In genomic region chr2:173922760-173923159, GRCh38 we compare ENCODE assay signal across 1 cellular context.
TF ChIP-seq lines count a peak whose summit lies in the region.

No MANE protein-coding gene starts in this region.

TF ChIP-seq in HepG2, 621 proteins besides CTCF, POLR2A, EP300 and RAD21 (continued from another document):
- TF ChIP-seq FIP1L1 (IDR thresholded peaks at IDR 0.05; ENCODE audit: borderline replicate concordance, insufficient read depth, low read depth, low read length) (no peak), DBP (CRISPR knock-in tag; IDR thresholded peaks at IDR 0.05; ENCODE audit: not compliant biosample characterization) (no peak), CBX2 (IDR thresholded peaks at IDR 0.05; ENCODE audit: low read depth, low read length) (no peak), CBX2 (CRISPR knock-in tag; IDR thresholded peaks at IDR 0.05; ENCODE audit: low read depth) (no peak), PPARG (CRISPR knock-in tag; conservative IDR thresholded peaks at IDR 0.05) (no peak), RFXAP (CRISPR knock-in tag; IDR thresholded peaks at IDR 0.05; ENCODE audit: borderline replicate concordance) (no peak), HDAC2 (CRISPR knock-in tag; IDR thresholded peaks at IDR 0.05) (no peak), ZNF407 (CRISPR knock-in tag; IDR thresholded peaks at IDR 0.05; ENCODE audit: not compliant biosample characterization) (no peak), MIXL1 (CRISPR knock-in tag; IDR thresholded peaks at IDR 0.05) (no peak), ZNF83 (CRISPR knock-in tag; IDR thresholded peaks at IDR 0.05; ENCODE audit: borderline replicate concordance) (no peak), HIC2 (CRISPR knock-in tag; IDR thresholded peaks at IDR 0.05; ENCODE audit: low read depth) (no peak)
- TF ChIP-seq, protein P1, sequence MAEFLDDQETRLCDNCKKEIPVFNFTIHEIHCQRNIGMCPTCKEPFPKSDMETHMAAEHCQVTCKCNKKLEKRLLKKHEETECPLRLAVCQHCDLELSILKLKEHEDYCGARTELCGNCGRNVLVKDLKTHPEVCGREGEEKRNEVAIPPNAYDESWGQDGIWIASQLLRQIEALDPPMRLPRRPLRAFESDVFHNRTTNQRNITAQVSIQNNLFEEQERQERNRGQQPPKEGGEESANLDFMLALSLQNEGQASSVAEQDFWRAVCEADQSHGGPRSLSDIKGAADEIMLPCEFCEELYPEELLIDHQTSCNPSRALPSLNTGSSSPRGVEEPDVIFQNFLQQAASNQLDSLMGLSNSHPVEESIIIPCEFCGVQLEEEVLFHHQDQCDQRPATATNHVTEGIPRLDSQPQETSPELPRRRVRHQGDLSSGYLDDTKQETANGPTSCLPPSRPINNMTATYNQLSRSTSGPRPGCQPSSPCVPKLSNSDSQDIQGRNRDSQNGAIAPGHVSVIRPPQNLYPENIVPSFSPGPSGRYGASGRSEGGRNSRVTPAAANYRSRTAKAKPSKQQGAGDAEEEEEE (CRISPR knock-in tag; IDR thresholded peaks at IDR 0.05; ENCODE audit: borderline replicate concordance): no peak
